In genomic region chr4:39446842-39447573, GRCh38 we compare ENCODE assay signal across 1 cellular context.
A peak's percentile ranks its signal among the peaks of the same experiment; 100 is the strongest.
TF ChIP-seq lines count a peak whose summit lies in the region.

No MANE protein-coding gene starts in this region.

TF ChIP-seq in GM12878, 131 proteins besides CTCF, POLR2A, EP300 and RAD21 (continued from another document and continues in another):
- TF ChIP-seq PKNOX1 (IDR thresholded peaks at IDR 0.05) (peak; percentile 32; the same call in 1 of the 2 replicates), ELK1 (IDR thresholded peaks at IDR 0.05; ENCODE audit: low read depth, low read length) (no peak), KDM1A (IDR thresholded peaks at IDR 0.05; ENCODE audit: borderline replicate concordance) (no peak), PRDM15 (CRISPR knock-in tag; IDR thresholded peaks at IDR 0.05) (no peak), FOXM1 (IDR thresholded peaks at IDR 0.05; ENCODE audit: low read depth, low read length) (0 out of 2 replicates have a peak, but pooled peaks have one; percentile 15), CBX3 (IDR thresholded peaks at IDR 0.05; ENCODE audit: borderline replicate concordance, low read depth) (no peak), TCF3 (IDR thresholded peaks at IDR 0.05; ENCODE audit: borderline replicate concordance, insufficient read depth, low read depth, low read length) (0 out of 2 replicates have a peak, but pooled peaks have one; percentile 52), HDAC6 (IDR thresholded peaks at IDR 0.05; ENCODE audit: unreplicated experiment) (no peak), JUNB (IDR thresholded peaks at IDR 0.05) (no peak), GABPA (IDR thresholded peaks at IDR 0.05; ENCODE audit: low read depth) (no peak), SREBF2 (IDR thresholded peaks at IDR 0.05; ENCODE audit: low read length) (no peak), MEF2B (IDR thresholded peaks at IDR 0.05; ENCODE audit: partially characterized antibody, poor library complexity, severe bottlenecking) (peak; percentile 77), HSF1 (IDR thresholded peaks at IDR 0.05; ENCODE audit: low read depth, low read length) (no peak), SPI1 (IDR thresholded peaks at IDR 0.05; ENCODE audit: borderline replicate concordance, insufficient read depth, low read depth, low read length) (no peak), MXI1 (IDR thresholded peaks at IDR 0.05; ENCODE audit: low read depth, low read length) (no peak), ZNF24 (IDR thresholded peaks at IDR 0.05) (no peak), CHD1 (IDR thresholded peaks at IDR 0.05; ENCODE audit: low read depth, low read length) (no peak), PAX8 (IDR thresholded peaks at IDR 0.05) (no peak), ZBTB11 (CRISPR knock-in tag; IDR thresholded peaks at IDR 0.05) (no peak), BACH1 (IDR thresholded peaks at IDR 0.05; ENCODE audit: borderline replicate concordance) (peak; percentile 50; the same call in 1 of the 2 replicates), MTA2 (IDR thresholded peaks at IDR 0.05; ENCODE audit: low read depth) (no peak), ZBED1 (IDR thresholded peaks at IDR 0.05; ENCODE audit: borderline replicate concordance) (no peak), ZNF217 (IDR thresholded peaks at IDR 0.05) (no peak), NFIC (IDR thresholded peaks at IDR 0.05; ENCODE audit: low read depth, low read length) (no peak), CHD4 (IDR thresholded peaks at IDR 0.05) (no peak), ASH2L (IDR thresholded peaks at IDR 0.05; ENCODE audit: borderline replicate concordance, low read depth) (no peak), POU2F2 (IDR thresholded peaks at IDR 0.05; ENCODE audit: borderline replicate concordance, low read depth, low read length) (peak; percentile 25; the same call in 1 of the 3 replicates), MYB (IDR thresholded peaks at IDR 0.05; ENCODE audit: borderline replicate concordance, low read depth, low read length) (no peak), RCOR1 (conservative IDR thresholded peaks at IDR 0.05; ENCODE audit: low read depth, low read length) (no peak), IRF4 (IDR thresholded peaks at IDR 0.05; ENCODE audit: low read depth, low read length) (no peak), KAT2A (conservative IDR thresholded peaks at IDR 0.05; ENCODE audit: control insufficient read depth, low read depth, low read length) (no peak), USF2 (IDR thresholded peaks at IDR 0.05; ENCODE audit: borderline replicate concordance, low read depth, low read length) (no peak), E4F1 (IDR thresholded peaks at IDR 0.05; ENCODE audit: borderline replicate concordance, partially characterized antibody) (peak; percentile 10), CEBPB (IDR thresholded peaks at IDR 0.05; ENCODE audit: borderline replicate concordance in 1 of 2, low read depth in 2 of 2, low read length in 2 of 2) (no peak), KLF5 (IDR thresholded peaks at IDR 0.05; ENCODE audit: partially characterized antibody) (no peak), LARP7 (IDR thresholded peaks at IDR 0.05) (0 out of 2 replicates have a peak, but pooled peaks have one; percentile 39), ZNF274 (IDR thresholded peaks at IDR 0.05; ENCODE audit: insufficient read depth, insufficient read length) (no peak), USF1 (IDR thresholded peaks at IDR 0.05; ENCODE audit: borderline replicate concordance, extremely low read length, insufficient read depth, low read depth, low read length) (no peak), EGR1 (IDR thresholded peaks at IDR 0.05; ENCODE audit: borderline replicate concordance in 1 of 2, low read depth in 2 of 2, low read length in 2 of 2) (no peak), ZNF592 (IDR thresholded peaks at IDR 0.05) (no peak), ESRRA (IDR thresholded peaks at IDR 0.05; ENCODE audit: low read length) (no peak)
